17 cellular contexts compared by ENCODE assay signal in genomic region chr14:99242816-99243795, GRCh38. TPM values are rescaled to one million over a fixed set of nuclear protein-coding genes. Genes with fewer than 3 reads are reported as not detected.
A peak's percentile ranks its signal among the peaks of the same experiment; 100 is the strongest.
DNase-seq lines count a peak whose midpoint lies in the region; ATAC-seq, FAIRE-seq and TF ChIP-seq lines count a peak whose summit lies in the region.
"Had no signal": no experiment of that assay in that cellular context is flagged by ENCODE, and none has a peak within 500 bp of the region (broad histone marks: within the 10 kb centered on the region; RNA-seq: fewer than 3 reads in every experiment).

No MANE protein-coding gene starts in this region.

- no peak for DNase-seq in activated T-cell treated with anti-CD3 and anti-CD28 coated beads, Interleukin-2, amount 50 U/mL, for 24 hours
- no peak for DNase-seq in activated T-cell treated with anti-CD3 and anti-CD28 coated beads for 4 hours
- no peak for DNase-seq in activated T-cell treated with anti-CD3 and anti-CD28 coated beads, Interleukin-2, amount 50 U/mL, for 4 hours
- DNase-seq in esophagus squamous epithelium (lab: John Stamatoyannopoulos, UW) = no peak
- no peak for DNase-seq in thyroid gland
- DNase-seq in DMS53 treated with DMSO at 0.1 percent for 48 hours (lab: John Stamatoyannopoulos, UW; ENCODE audit: unreplicated experiment) = no peak
- DNase-seq in GM12891 (ENCODE audit: insufficient read length, low spot score) = no peak
- DNase-seq: activated CD8-positive, alpha-beta memory T cell treated with anti-CD3 and anti-CD28 coated beads, Interleukin-2, amount 50 U/mL, for 48 hours; DMS79 treated with DMSO at 0.1 percent for 48 hours; NCI-H1048; NCI-H526; pancreas; stimulated activated CD4-positive, alpha-beta T cell treated with anti-CD3 and anti-CD28 coated beads, Interleukin-12 subunit alpha, Interleukin-12 subunit beta, amount 100 ng/mL, for 4 hours had no signal

- intact Hi-C loops in esophagus squamous epithelium (cut with DNase I) (no loop called here), thyroid gland (cut with DNase I) (no loop called here)

- H3K4me3 ChIP-seq in esophagus squamous epithelium (peak overlapping the region in 1 of 4 donors; percentile 57), thyroid gland (replicated peaks in 1 of 3) (no peak overlapping the region)
- H3K4me3 ChIP-seq: breast epithelium, pancreas had no signal

- peak; percentile 19 to 23 for ATAC-seq in activated T-cell treated with anti-CD3 and anti-CD28 coated beads, Interleukin-2, amount 50 U/mL, for 4 hours
- ATAC-seq in HG03045 (IDR thresholded peaks at IDR 0.05; ENCODE audit: unreplicated experiment) = no peak
- ATAC-seq: esophagus mucosa, pancreas had no signal

- H3K27ac Mint-ChIP-seq in activated T-cell treated with anti-CD3 and anti-CD28 coated beads, Interleukin-2, amount 50 U/mL, for 24 hours = peak overlapping the region; percentile 97

- no peaks in the 10 kb centered on the region for H3K27me3 Mint-ChIP-seq in activated T-cell treated with anti-CD3 and anti-CD28 coated beads, Interleukin-2, amount 50 U/mL, for 24 hours
- H3K27me3 Mint-ChIP-seq in activated T-cell treated with anti-CD3 and anti-CD28 coated beads, Interleukin-2, amount 50 U/mL, for 4 hours (ENCODE audit: low read depth) = no peaks in the 10 kb centered on the region

- TF ChIP-seq CTCF in esophagus squamous epithelium (IDR thresholded peaks at IDR 0.05) (no peak), thyroid gland (IDR thresholded peaks at IDR 0.05) (no peak)

- no peaks in the 10 kb centered on the region for H3K9me3 Mint-ChIP-seq in activated T-cell treated with anti-CD3 and anti-CD28 coated beads, Interleukin-2, amount 50 U/mL, for 24 hours
- H3K9me3 Mint-ChIP-seq in activated T-cell treated with anti-CD3 and anti-CD28 coated beads, Interleukin-2, amount 50 U/mL, for 4 hours = no peaks in the 10 kb centered on the region

- H3K36me3 ChIP-seq in esophagus squamous epithelium (peaks cover 0 to 10% (median 0%) of the 10 kb centered on the region in 3 donors), thyroid gland (no peaks in the 10 kb centered on the region)
- H3K36me3 ChIP-seq: breast epithelium, pancreas had no signal

- H3K4me1 Mint-ChIP-seq in activated T-cell treated with anti-CD3 and anti-CD28 coated beads, Interleukin-2, amount 50 U/mL, for 24 hours (ENCODE audit: low read depth) = peaks cover 86% of the 10 kb centered on the region
- H3K4me1 Mint-ChIP-seq in activated T-cell treated with anti-CD3 and anti-CD28 coated beads, Interleukin-2, amount 50 U/mL, for 4 hours (ENCODE audit: low read depth) = peaks cover 82% of the 10 kb centered on the region

- H3K27ac ChIP-seq in esophagus squamous epithelium = peak overlapping the region; percentile 37 to 83 (median 78)
- H3K27ac ChIP-seq in thyroid gland = peak overlapping the region in 2 of 3 donors; percentile 70 to 82
- H3K27ac ChIP-seq: pancreas, RWPE1 had no signal

- peaks cover 75% of the 10 kb centered on the region for H3K36me3 Mint-ChIP-seq in activated T-cell treated with anti-CD3 and anti-CD28 coated beads, Interleukin-2, amount 50 U/mL, for 24 hours (ENCODE audit: low read depth)
- peaks cover 9% of the 10 kb centered on the region for H3K36me3 Mint-ChIP-seq in activated T-cell treated with anti-CD3 and anti-CD28 coated beads, Interleukin-2, amount 50 U/mL, for 4 hours (ENCODE audit: insufficient read depth)

- H3K4me1 ChIP-seq in esophagus squamous epithelium = peaks cover 26 to 88% (median 51%) of the 10 kb centered on the region in 3 donors
- peaks cover 27 to 49% of the 10 kb centered on the region in 2 donors for H3K4me1 ChIP-seq in thyroid gland
- H3K4me1 ChIP-seq: breast epithelium, pancreas had no signal

- 27 to 45% methylated on average over 8 to 10 of the region's 10 CpGs for WGBS in esophagus squamous epithelium, 2 donors
- 76 to 83% methylated on average over 10 of the region's 10 CpGs for WGBS in thyroid gland, 2 donors

- TF ChIP-seq POLR2A in esophagus squamous epithelium (IDR thresholded peaks at IDR 0.05) (no peak), thyroid gland (IDR thresholded peaks at IDR 0.05) (no peak), GM12891 (IDR thresholded peaks at IDR 0.05; ENCODE audit: low read depth, low read length) (no peak)

- H3K27me3 ChIP-seq in esophagus squamous epithelium = peaks cover 0 to 47% (median 0%) of the 10 kb centered on the region in 4 donors
- H3K27me3 ChIP-seq in thyroid gland = no peaks in the 10 kb centered on the region

- no peak for FAIRE-seq in GM12891 (lab: Jason Lieb, UNC)
- FAIRE-seq: pancreas had no signal

- H3K9me3 ChIP-seq in esophagus squamous epithelium = no peaks in the 10 kb centered on the region
- H3K9me3 ChIP-seq in thyroid gland = no peaks in the 10 kb centered on the region
- H3K9me3 ChIP-seq: breast epithelium, pancreas had no signal

- peak overlapping the region; percentile 82 for H3K4me3 Mint-ChIP-seq in activated T-cell treated with anti-CD3 and anti-CD28 coated beads, Interleukin-2, amount 50 U/mL, for 24 hours
- peak overlapping the region; percentile 83 for H3K4me3 Mint-ChIP-seq in activated T-cell treated with anti-CD3 and anti-CD28 coated beads, Interleukin-2, amount 50 U/mL, for 4 hours

TF ChIP-seq in GM12891, 5 proteins besides CTCF, POLR2A, EP300 and RAD21:
- TF ChIP-seq PAX5 (IDR thresholded peaks at IDR 0.05; ENCODE audit: insufficient read depth, low read length, severe bottlenecking) = no peak
- TF ChIP-seq SPI1 (IDR thresholded peaks at IDR 0.05; ENCODE audit: low read depth, low read length) = no peak
- TF ChIP-seq POU2F2 (IDR thresholded peaks at IDR 0.05; ENCODE audit: low read depth, low read length) = no peak
- no peak for TF ChIP-seq POLR2AphosphoS5 (IDR thresholded peaks at IDR 0.05; ENCODE audit: low read depth, low read length)
- no peak for TF ChIP-seq TAF1 (IDR thresholded peaks at IDR 0.05; ENCODE audit: low read depth, low read length)

RNA-seq across cellular contexts. Expression of gene BCL11B, which starts 28.9 kb away (rescaled TPM):
- total RNA-seq in activated T-cell treated with anti-CD3 and anti-CD28 coated beads, Interleukin-2, amount 50 U/mL, for 4 hours = 10 to 100 TPM; 54.6 to 64.6 (median 62.4) TPM
- total RNA-seq in esophagus squamous epithelium (10 to 100 TPM; 10.1 to 19.3 (median 12.9) TPM), thyroid gland (1 to 10 TPM in 3 of 4 donors, under 1 TPM in 1; 0.81 to 4.3 (median 2.3) TPM)
- 0.14 TPM for polyA plus RNA-seq in GM12891 (2012; ENCODE audit: low read depth, missing spikeins)
